In the genomic region with DNA sequence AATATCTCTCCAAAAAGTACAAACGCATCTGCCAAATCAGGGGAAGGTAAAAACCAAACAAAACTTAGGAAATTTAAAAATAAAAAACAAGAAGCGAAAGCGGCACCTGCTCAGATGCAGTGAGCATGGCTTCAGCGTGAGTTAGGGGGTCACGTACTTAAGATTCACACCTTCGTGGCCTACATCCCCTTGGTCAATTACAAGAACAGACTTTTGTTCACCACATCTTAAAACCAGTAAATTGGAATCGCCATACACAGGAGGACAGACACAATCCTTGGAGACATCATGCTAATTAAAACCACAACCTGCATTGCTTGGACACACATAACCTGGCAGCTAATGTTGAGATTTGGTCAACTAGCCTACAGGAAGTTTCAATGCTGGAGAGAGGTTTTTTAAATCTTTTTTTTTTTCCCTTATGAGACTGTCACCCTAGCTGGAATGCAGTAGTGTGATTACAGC, we compare ENCODE assay signal across 12 cellular contexts. TPM values are rescaled to one million over a fixed set of nuclear protein-coding genes. Genes with fewer than 3 reads are reported as not detected.
DNase-seq lines count a peak whose midpoint lies in the region; ATAC-seq lines count a peak whose summit lies in the region.
"Had no signal": no experiment of that assay in that cellular context is flagged by ENCODE, and none has a peak within 500 bp of the region (broad histone marks: within the 10 kb centered on the region; RNA-seq: fewer than 3 reads in every experiment).

No MANE protein-coding gene starts in this region.

- H3K4me1 Mint-ChIP-seq in IgD-negative memory B cell = peaks cover 73 to 85% (median 77%) of the 10 kb centered on the region in 3 donors
- no peaks in the 10 kb centered on the region for H3K4me1 Mint-ChIP-seq in activated T-cell treated with anti-CD3 and anti-CD28 coated beads, Interleukin-2, amount 50 U/mL, for 4 hours (ENCODE audit: low read depth)

- H3K4me2 ChIP-seq in BLaER1 treated with 17β-estradiol and CSF1 and Interleukin-3, amounts not matched to agents 10 nM and 100 nM = peak overlapping the region in 9 of 11 experiments; percentile 4 to 56 (median 40); a peak in 10 of 22 replicates

- no peak overlapping the region for H3K4me3 ChIP-seq in BLaER1 treated with 17β-estradiol and CSF1 and Interleukin-3, amounts not matched to agents 10 nM and 100 nM
- H3K4me3 ChIP-seq: ovary had no signal

- H3K27ac Mint-ChIP-seq in IgD-negative memory B cell = peak overlapping the region; percentile 93 to 97 (median 96)

- H3K4me3 Mint-ChIP-seq in IgD-negative memory B cell = peak overlapping the region; percentile 44 to 79 (median 65)
- no peak overlapping the region for H3K4me3 Mint-ChIP-seq in activated T-cell treated with anti-CD3 and anti-CD28 coated beads, Interleukin-2, amount 50 U/mL, for 4 hours

- H3K36me3 Mint-ChIP-seq in IgD-negative memory B cell = no peaks in the 10 kb centered on the region
- H3K36me3 Mint-ChIP-seq in activated T-cell treated with anti-CD3 and anti-CD28 coated beads, Interleukin-2, amount 50 U/mL, for 4 hours (ENCODE audit: insufficient read depth) = peaks cover 3% of the 10 kb centered on the region

- peaks cover 12 to 60% (median 45%) of the 10 kb centered on the region in 10 experiments for H3K4me1 ChIP-seq in BLaER1 treated with 17β-estradiol and CSF1 and Interleukin-3, amounts not matched to agents 10 nM and 100 nM

- no peaks in the 10 kb centered on the region for H4K20me1 ChIP-seq in BLaER1 treated with 17β-estradiol and CSF1 and Interleukin-3, amounts not matched to agents 10 nM and 100 nM

- ATAC-seq in GM19397 (IDR thresholded peaks at IDR 0.05; ENCODE audit: unreplicated experiment) = peak; percentile 62
- ATAC-seq in HG02884 (IDR thresholded peaks at IDR 0.05; ENCODE audit: unreplicated experiment) = peak; percentile 34
- ATAC-seq in activated T-cell treated with anti-CD3 and anti-CD28 coated beads, Interleukin-2, amount 50 U/mL, for 4 hours = no peak
- ATAC-seq: left cardiac atrium had no signal

- DNase-seq in H4 (ENCODE audit: low spot score) = no peak
- no peak for DNase-seq in activated T-cell treated with anti-CD3 and anti-CD28 coated beads, Interleukin-2, amount 50 U/mL, for 4 hours
- no peak for DNase-seq in DMS79 treated with DMSO at 0.1 percent for 48 hours (lab: John Stamatoyannopoulos, UW)
- no peak for DNase-seq in activated naive CD4-positive, alpha-beta T cell treated with anti-CD3 and anti-CD28 coated beads, Interleukin-2, amount 50 U/mL, for 16 hours
- DNase-seq: EL, left cardiac atrium, ovary, Right ventricle myocardium superior had no signal

- no peaks in the 10 kb centered on the region for H3K36me3 ChIP-seq in BLaER1 treated with 17β-estradiol and CSF1 and Interleukin-3, amounts not matched to agents 10 nM and 100 nM
- H3K36me3 ChIP-seq: ovary had no signal

- no peaks in the 10 kb centered on the region for H3K27me3 ChIP-seq in BLaER1 treated with 17β-estradiol and CSF1 and Interleukin-3, amounts not matched to agents 10 nM and 100 nM
- H3K27me3 ChIP-seq: ovary had no signal

- no peak overlapping the region for H3K9ac ChIP-seq in BLaER1 treated with 17β-estradiol and CSF1 and Interleukin-3, amounts not matched to agents 10 nM and 100 nM

- H3K27ac ChIP-seq in BLaER1 treated with 17β-estradiol and CSF1 and Interleukin-3, amounts not matched to agents 10 nM and 100 nM = no peak overlapping the region
- H3K27ac ChIP-seq: ovary had no signal

- H3K9me3 ChIP-seq in BLaER1 treated with 17β-estradiol and CSF1 and Interleukin-3, amounts not matched to agents 10 nM and 100 nM (replicated peaks in 1 of 11) = peaks cover 0 to 26% (median 17%) of the 10 kb centered on the region in 11 experiments; a peak in 17 of 22 replicates
- H3K9me3 ChIP-seq: ovary had no signal

- H3K9me3 Mint-ChIP-seq in IgD-negative memory B cell = peaks cover 0 to 3% (median 0%) of the 10 kb centered on the region in 3 donors
- H3K9me3 Mint-ChIP-seq in activated T-cell treated with anti-CD3 and anti-CD28 coated beads, Interleukin-2, amount 50 U/mL, for 4 hours = no peaks in the 10 kb centered on the region

- H3K27me3 Mint-ChIP-seq in IgD-negative memory B cell = peaks cover 2% of the 10 kb centered on the region
- H3K27me3 Mint-ChIP-seq in activated T-cell treated with anti-CD3 and anti-CD28 coated beads, Interleukin-2, amount 50 U/mL, for 4 hours (ENCODE audit: low read depth) = no peaks in the 10 kb centered on the region

RNA-seq across cellular contexts. Expression of a gene that starts 12.5 kb away (rescaled TPM):
- 174 TPM for polyA plus RNA-seq in IgD-negative memory B cell
- 164 and 167 TPM in 2 replicates for total RNA-seq in H4 (2014; rRNA removed; shearing (Covaris generic))
- 10 to 100 TPM; 13.7 to 21.9 (median 19.1) TPM for total RNA-seq in activated T-cell treated with anti-CD3 and anti-CD28 coated beads, Interleukin-2, amount 50 U/mL, for 4 hours

RNA-seq across cellular contexts. Expression of a gene that starts 38.7 kb away (rescaled TPM):
- polyA plus RNA-seq in IgD-negative memory B cell = 65.3 TPM
- 97.2 and 130 TPM in 2 replicates for total RNA-seq in H4 (2014; rRNA removed; shearing (Covaris generic))
- total RNA-seq in activated T-cell treated with anti-CD3 and anti-CD28 coated beads, Interleukin-2, amount 50 U/mL, for 4 hours = 10 to 100 TPM; 18.9 to 22.7 (median 19.5) TPM

Comparison
In these comparisons a context has a peak if more than half of its experiments do, and no peak if none do; other contexts are left out.
1. ATAC-seq: peak in GM19397 (single experiment) and HG02884 (single experiment); none in activated T-cell treated with anti-CD3 and anti-CD28 coated beads, Interleukin-2, amount 50 U/mL, for 4 hours (0 of 2).